21 cellular contexts compared by ENCODE assay signal in the genomic region with DNA sequence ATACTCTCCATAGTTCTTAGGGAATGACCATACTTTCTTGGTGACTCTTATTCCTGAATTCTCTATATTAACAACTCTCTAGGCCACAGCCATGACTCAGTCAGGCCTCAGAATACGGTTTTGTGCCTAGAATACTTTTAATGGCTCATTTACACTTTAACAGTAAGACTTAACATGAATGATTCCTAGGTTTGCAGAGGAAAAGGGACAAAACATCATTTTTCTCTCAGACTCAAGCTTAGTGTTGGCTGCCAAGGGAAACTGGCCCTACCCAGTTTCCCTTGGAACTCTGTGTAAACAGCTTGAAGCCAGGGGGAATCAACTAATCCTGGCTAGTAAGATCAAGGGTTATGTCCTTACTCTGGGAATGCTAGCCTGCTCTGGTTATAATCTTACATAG.
A peak's percentile ranks its signal among the peaks of the same experiment; 100 is the strongest.
DNase-seq lines count a peak whose midpoint lies in the region; ATAC-seq, FAIRE-seq and TF ChIP-seq lines count a peak whose summit lies in the region.
"Had no signal": no experiment of that assay in that cellular context is flagged by ENCODE, and none has a peak within 500 bp of the region (broad histone marks: within the 10 kb centered on the region; RNA-seq: fewer than 3 reads in every experiment).

No MANE protein-coding gene starts in this region.

- WGBS in small intestine, 3 donors = 39 to 81% (median 47%) methylated on average over 1 of the region's 1 CpG
- 25 to 33% (median 31%) methylated on average over 1 of the region's 1 CpG for WGBS in psoas muscle, 3 donors

- no peak overlapping the region for H3K27ac ChIP-seq in small intestine (ENCODE audit: low read depth in 1 of 2, low read length in 1 of 2)
- no peak overlapping the region for H3K27ac ChIP-seq in psoas muscle
- H3K27ac ChIP-seq: cardiac muscle cell, parathyroid adenoma, tibial artery, VCaP had no signal

- DNase-seq in GM04504 (ENCODE audit: low read depth) = peak; percentile 7
- peak; percentile 19 for DNase-seq in RPMI7951 (ENCODE audit: low read depth)
- no peak for DNase-seq in left ventricle myocardium superior
- peak; percentile 23 for DNase-seq in small intestine
- DNase-seq in psoas muscle = no peak
- DNase-seq in occipital lobe (lab: John Stamatoyannopoulos, UW) = no peak
- DNase-seq: activated CD8-positive, alpha-beta T cell treated with anti-CD3 and anti-CD28 coated beads for 36 hours; activated naive CD8-positive, alpha-beta T cell treated with anti-CD3 and anti-CD28 coated beads, Interleukin-2, amount 10 ng/mL, durations not matched to agents 7 days and 5 days; activated T-cell treated with anti-CD3 and anti-CD28 coated beads, Interleukin-2, amount 50 U/mL, for 48 hours; BE2C; effector CD4-positive, alpha-beta T cell; NCI-H1417 treated with DMSO at 0.1 percent for 48 hours; NCI-H226; stimulated activated CD4-positive, alpha-beta T cell treated with anti-CD3 and anti-CD28 coated beads, Interleukin-12 subunit alpha, Interleukin-12 subunit beta, amount 100 ng/mL, for 4 hours; tibial artery had no signal

- H3K9me3 ChIP-seq in small intestine (ENCODE audit: control insufficient read depth, low read depth) (no peaks in the 10 kb centered on the region), psoas muscle (no peaks in the 10 kb centered on the region)
- H3K9me3 ChIP-seq: BE2C, tibial artery had no signal

- H3K4me1 ChIP-seq in small intestine (ENCODE audit: control insufficient read depth in 2 of 2, insufficient read depth in 1 of 2, low read depth in 1 of 2, low read length in 1 of 2) (no peaks in the 10 kb centered on the region), psoas muscle (no peaks in the 10 kb centered on the region)
- H3K4me1 ChIP-seq: BE2C, parathyroid adenoma, tibial artery had no signal

- H3K27me3 ChIP-seq in small intestine (ENCODE audit: control insufficient read depth in 2 of 2, insufficient read depth in 2 of 2, low read length in 2 of 2) (no peaks in the 10 kb centered on the region), psoas muscle (ENCODE audit: insufficient read depth in 3 of 3, low read length in 2 of 3) (no peaks in the 10 kb centered on the region)
- H3K27me3 ChIP-seq: BE2C, cardiac muscle cell, tibial artery had no signal

- intact Hi-C loops in left ventricle myocardium superior (cut with micrococcal nuclease) (no loop called here), psoas muscle (cut with DNase I) (no loop called here)

- H3K4me3 ChIP-seq in small intestine (ENCODE audit: low read depth in 1 of 2, low read length in 2 of 2) = no peak overlapping the region
- H3K4me3 ChIP-seq in psoas muscle = no peak overlapping the region
- H3K4me3 ChIP-seq: cardiac muscle cell, tibial artery had no signal

- ATAC-seq in left ventricle myocardium superior (peak; percentile 75), psoas muscle (no peak), GM19023 (IDR thresholded peaks at IDR 0.05; ENCODE audit: unreplicated experiment) (no peak)
- ATAC-seq: activated CD8-positive, alpha-beta T cell treated with anti-CD3 and anti-CD28 coated beads for 36 hours had no signal

- H3K36me3 ChIP-seq in small intestine (ENCODE audit: control insufficient read depth in 2 of 2, insufficient read depth in 2 of 2, low read length in 2 of 2) = no peaks in the 10 kb centered on the region
- no peaks in the 10 kb centered on the region for H3K36me3 ChIP-seq in psoas muscle (ENCODE audit: insufficient read depth in 1 of 2, low read depth in 1 of 2)
- H3K36me3 ChIP-seq: BE2C, cardiac muscle cell, tibial artery had no signal

- TF ChIP-seq CTCF in psoas muscle (IDR thresholded peaks at IDR 0.05) = no peak

- no peak for FAIRE-seq in small intestine (lab: Jason Lieb, UNC)
- FAIRE-seq: GM19239, HTR-8/SVneo had no signal

Comparison
In these comparisons a context has a peak if more than half of its experiments do, and no peak if none do; other contexts are left out.
1. DNase-seq: peak in GM04504 (single experiment), RPMI7951 (single experiment) and small intestine (single experiment); none in left ventricle myocardium superior (single experiment), psoas muscle (0 of 2) and occipital lobe (single experiment).